ENCODE assay signal across 1 cellular context in genomic region chr15:89575656-89576416, GRCh38.
TF ChIP-seq lines count a peak whose summit lies in the region.

No MANE protein-coding gene starts in this region.

TF ChIP-seq in K562, 482 proteins besides CTCF, POLR2A, EP300 and RAD21 (continued from another document and continues in another):
- TF ChIP-seq SIN3A (IDR thresholded peaks at IDR 0.05; ENCODE audit: borderline replicate concordance in 2 of 2, control insufficient read depth in 1 of 2, low read depth in 2 of 2, low read length in 2 of 2) (peak in 1 of 2 experiments; percentile 4; a peak in 2 of 4 replicates), U2AF1 (optimal IDR thresholded peaks at IDR 0.05; ENCODE audit: low read depth, low read length) (peak; percentile 20), KAT8 (IDR thresholded peaks at IDR 0.05; ENCODE audit: low read depth) (no peak), TBL1XR1 (IDR thresholded peaks at IDR 0.05; ENCODE audit: low read length in 2 of 2) (no peak), SETDB1 (IDR thresholded peaks at IDR 0.05; ENCODE audit: low read length) (no peak), MCM7 (IDR thresholded peaks at IDR 0.05) (no peak), SAFB (IDR thresholded peaks at IDR 0.05; ENCODE audit: borderline replicate concordance, low read depth, low read length) (peak; percentile 45; the same call in 1 of the 2 replicates), XRCC3 (IDR thresholded peaks at IDR 0.05) (no peak), HMBOX1 (IDR thresholded peaks at IDR 0.05) (no peak), SMARCC2 (IDR thresholded peaks at IDR 0.05; ENCODE audit: low read depth) (no peak), PRDM10 (IDR thresholded peaks at IDR 0.05; ENCODE audit: partially characterized antibody) (no peak), CSDE1 (IDR thresholded peaks at IDR 0.05) (no peak), ZNF263 (CRISPR knock-in tag; IDR thresholded peaks at IDR 0.05; ENCODE audit: borderline replicate concordance) (peak; percentile 29), CBX2 (IDR thresholded peaks at IDR 0.05; ENCODE audit: insufficient read depth, low read length, poor library complexity, severe bottlenecking) (no peak), XRCC5 (IDR thresholded peaks at IDR 0.05; ENCODE audit: low read depth, low read length) (no peak), BCOR (IDR thresholded peaks at IDR 0.05) (no peak; the same call in 1 of the 2 replicates), MAZ (CRISPR knock-in tag; conservative IDR thresholded peaks at IDR 0.05 in 1 of 2, IDR thresholded peaks at IDR 0.05 in 1 of 2) (0 out of 4 replicates have a peak, but pooled peaks of 1 of the 2 experiments have one; percentile 16), KLF1 (tag; IDR thresholded peaks at IDR 0.05) (0 out of 2 replicates have a peak, but pooled peaks have one; percentile 5), VEZF1 (CRISPR knock-in tag; IDR thresholded peaks at IDR 0.05) (no peak), RHOXF2B (CRISPR knock-in tag; conservative IDR thresholded peaks at IDR 0.05) (no peak), ZNF766 (CRISPR knock-in tag; conservative IDR thresholded peaks at IDR 0.05) (0 out of 2 replicates have a peak, but pooled peaks have one; percentile 38), RUNX1 (IDR thresholded peaks at IDR 0.05; ENCODE audit: low read depth) (no peak), ZFX (CRISPR knock-in tag; IDR thresholded peaks at IDR 0.05) (peak; percentile 91), ARHGAP35 (IDR thresholded peaks at IDR 0.05; ENCODE audit: partially characterized antibody) (no peak), UBTF (IDR thresholded peaks at IDR 0.05; ENCODE audit: borderline replicate concordance in 1 of 2, low read depth in 2 of 2, low read length in 2 of 2) (no peak), RBM14 (IDR thresholded peaks at IDR 0.05; ENCODE audit: borderline replicate concordance, insufficient read depth, low read depth, low read length) (0 out of 2 replicates have a peak, but pooled peaks have one; percentile 41), HMGN3 (IDR thresholded peaks at IDR 0.05; ENCODE audit: borderline replicate concordance, extremely low read depth, insufficient read length, low read depth, low read length) (peak; percentile 19), ARID4B (CRISPR knock-in tag; IDR thresholded peaks at IDR 0.05) (peak; percentile 69), NFE2L1 (tag; IDR thresholded peaks at IDR 0.05; ENCODE audit: borderline replicate concordance, low read depth) (no peak), SRSF7 (optimal IDR thresholded peaks at IDR 0.05; ENCODE audit: low read depth, low read length) (no peak), NONO (IDR thresholded peaks at IDR 0.05; ENCODE audit: low read depth in 2 of 2, low read length in 1 of 2) (peak in 1 of 2 experiments; percentile 34; a peak in 1 of 4 replicates), MAFK (IDR thresholded peaks at IDR 0.05; ENCODE audit: low read length) (no peak)
- TF ChIP-seq, protein P1, sequence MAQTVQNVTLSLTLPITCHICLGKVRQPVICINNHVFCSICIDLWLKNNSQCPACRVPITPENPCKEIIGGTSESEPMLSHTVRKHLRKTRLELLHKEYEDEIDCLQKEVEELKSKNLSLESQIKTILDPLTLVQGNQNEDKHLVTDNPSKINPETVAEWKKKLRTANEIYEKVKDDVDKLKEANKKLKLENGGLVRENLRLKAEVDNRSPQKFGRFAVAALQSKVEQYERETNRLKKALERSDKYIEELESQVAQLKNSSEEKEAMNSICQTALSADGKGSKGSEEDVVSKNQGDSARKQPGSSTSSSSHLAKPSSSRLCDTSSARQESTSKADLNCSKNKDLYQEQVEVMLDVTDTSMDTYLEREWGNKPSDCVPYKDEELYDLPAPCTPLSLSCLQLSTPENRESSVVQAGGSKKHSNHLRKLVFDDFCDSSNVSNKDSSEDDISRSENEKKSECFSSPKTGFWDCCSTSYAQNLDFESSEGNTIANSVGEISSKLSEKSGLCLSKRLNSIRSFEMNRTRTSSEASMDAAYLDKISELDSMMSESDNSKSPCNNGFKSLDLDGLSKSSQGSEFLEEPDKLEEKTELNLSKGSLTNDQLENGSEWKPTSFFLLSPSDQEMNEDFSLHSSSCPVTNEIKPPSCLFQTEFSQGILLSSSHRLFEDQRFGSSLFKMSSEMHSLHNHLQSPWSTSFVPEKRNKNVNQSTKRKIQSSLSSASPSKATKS (CRISPR knock-in tag; IDR thresholded peaks at IDR 0.05), result no peak
- TF ChIP-seq, protein P2, sequence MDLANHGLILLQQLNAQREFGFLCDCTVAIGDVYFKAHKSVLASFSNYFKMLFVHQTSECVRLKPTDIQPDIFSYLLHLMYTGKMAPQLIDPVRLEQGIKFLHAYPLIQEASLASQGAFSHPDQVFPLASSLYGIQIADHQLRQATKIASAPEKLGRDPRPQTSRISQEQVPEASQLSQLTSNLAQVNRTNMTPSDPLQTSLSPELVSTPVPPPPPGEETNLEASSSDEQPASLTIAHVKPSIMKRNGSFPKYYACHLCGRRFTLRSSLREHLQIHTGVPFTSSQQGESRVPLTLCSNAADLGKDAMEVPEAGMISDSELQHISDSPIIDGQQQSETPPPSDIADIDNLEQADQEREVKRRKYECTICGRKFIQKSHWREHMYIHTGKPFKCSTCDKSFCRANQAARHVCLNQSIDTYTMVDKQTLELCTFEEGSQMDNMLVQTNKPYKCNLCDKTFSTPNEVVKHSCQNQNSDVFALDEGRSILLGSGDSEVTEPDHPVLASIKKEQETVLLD (IDR thresholded peaks at IDR 0.05), result 0 out of 2 replicates have a peak, but pooled peaks have one; percentile 37
- TF ChIP-seq, protein P3, sequence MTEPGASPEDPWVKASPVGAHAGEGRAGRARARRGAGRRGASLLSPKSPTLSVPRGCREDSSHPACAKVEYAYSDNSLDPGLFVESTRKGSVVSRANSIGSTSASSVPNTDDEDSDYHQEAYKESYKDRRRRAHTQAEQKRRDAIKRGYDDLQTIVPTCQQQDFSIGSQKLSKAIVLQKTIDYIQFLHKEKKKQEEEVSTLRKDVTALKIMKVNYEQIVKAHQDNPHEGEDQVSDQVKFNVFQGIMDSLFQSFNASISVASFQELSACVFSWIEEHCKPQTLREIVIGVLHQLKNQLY (CRISPR knock-in tag; conservative IDR thresholded peaks at IDR 0.05), result peak in 1 of 2 experiments; percentile 84; a peak in 1 of 4 replicates
- TF ChIP-seq, protein P4, sequence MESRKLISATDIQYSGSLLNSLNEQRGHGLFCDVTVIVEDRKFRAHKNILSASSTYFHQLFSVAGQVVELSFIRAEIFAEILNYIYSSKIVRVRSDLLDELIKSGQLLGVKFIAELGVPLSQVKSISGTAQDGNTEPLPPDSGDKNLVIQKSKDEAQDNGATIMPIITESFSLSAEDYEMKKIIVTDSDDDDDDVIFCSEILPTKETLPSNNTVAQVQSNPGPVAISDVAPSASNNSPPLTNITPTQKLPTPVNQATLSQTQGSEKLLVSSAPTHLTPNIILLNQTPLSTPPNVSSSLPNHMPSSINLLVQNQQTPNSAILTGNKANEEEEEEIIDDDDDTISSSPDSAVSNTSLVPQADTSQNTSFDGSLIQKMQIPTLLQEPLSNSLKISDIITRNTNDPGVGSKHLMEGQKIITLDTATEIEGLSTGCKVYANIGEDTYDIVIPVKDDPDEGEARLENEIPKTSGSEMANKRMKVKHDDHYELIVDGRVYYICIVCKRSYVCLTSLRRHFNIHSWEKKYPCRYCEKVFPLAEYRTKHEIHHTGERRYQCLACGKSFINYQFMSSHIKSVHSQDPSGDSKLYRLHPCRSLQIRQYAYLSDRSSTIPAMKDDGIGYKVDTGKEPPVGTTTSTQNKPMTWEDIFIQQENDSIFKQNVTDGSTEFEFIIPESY (CRISPR knock-in tag; IDR thresholded peaks at IDR 0.05), result no peak
- TF ChIP-seq, protein P5, sequence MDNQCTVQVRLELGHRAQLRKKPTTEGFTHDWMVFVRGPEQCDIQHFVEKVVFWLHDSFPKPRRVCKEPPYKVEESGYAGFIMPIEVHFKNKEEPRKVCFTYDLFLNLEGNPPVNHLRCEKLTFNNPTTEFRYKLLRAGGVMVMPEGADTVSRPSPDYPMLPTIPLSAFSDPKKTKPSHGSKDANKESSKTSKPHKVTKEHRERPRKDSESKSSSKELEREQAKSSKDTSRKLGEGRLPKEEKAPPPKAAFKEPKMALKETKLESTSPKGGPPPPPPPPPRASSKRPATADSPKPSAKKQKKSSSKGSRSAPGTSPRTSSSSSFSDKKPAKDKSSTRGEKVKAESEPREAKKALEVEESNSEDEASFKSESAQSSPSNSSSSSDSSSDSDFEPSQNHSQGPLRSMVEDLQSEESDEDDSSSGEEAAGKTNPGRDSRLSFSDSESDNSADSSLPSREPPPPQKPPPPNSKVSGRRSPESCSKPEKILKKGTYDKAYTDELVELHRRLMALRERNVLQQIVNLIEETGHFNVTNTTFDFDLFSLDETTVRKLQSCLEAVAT (IDR thresholded peaks at IDR 0.05), result no peak
